1 cellular context compared by ENCODE assay signal in the genomic region with DNA sequence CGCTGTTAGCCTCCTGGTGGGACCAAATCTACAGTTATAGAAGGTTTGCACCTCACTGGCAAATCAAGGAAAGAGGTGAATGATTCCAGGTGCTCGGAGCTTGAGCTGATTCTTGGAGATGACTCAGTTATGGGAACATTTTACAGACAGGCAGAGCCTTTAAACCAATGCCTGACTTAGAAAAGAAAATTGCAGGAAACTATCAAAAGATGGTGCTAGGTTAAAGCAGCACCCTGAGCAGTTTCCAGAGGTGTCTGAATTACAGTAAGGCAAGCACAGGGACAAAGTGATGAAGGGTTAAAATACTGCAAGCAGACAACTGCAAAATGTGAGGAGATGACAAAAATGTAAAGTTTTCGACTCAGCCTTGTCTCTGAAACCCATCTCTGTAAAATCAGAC.
TF ChIP-seq lines count a peak whose summit lies in the region.

No MANE protein-coding gene starts in this region.

TF ChIP-seq in GM23338, 12 proteins besides CTCF, POLR2A, EP300 and RAD21:
- TF ChIP-seq, protein P1, sequence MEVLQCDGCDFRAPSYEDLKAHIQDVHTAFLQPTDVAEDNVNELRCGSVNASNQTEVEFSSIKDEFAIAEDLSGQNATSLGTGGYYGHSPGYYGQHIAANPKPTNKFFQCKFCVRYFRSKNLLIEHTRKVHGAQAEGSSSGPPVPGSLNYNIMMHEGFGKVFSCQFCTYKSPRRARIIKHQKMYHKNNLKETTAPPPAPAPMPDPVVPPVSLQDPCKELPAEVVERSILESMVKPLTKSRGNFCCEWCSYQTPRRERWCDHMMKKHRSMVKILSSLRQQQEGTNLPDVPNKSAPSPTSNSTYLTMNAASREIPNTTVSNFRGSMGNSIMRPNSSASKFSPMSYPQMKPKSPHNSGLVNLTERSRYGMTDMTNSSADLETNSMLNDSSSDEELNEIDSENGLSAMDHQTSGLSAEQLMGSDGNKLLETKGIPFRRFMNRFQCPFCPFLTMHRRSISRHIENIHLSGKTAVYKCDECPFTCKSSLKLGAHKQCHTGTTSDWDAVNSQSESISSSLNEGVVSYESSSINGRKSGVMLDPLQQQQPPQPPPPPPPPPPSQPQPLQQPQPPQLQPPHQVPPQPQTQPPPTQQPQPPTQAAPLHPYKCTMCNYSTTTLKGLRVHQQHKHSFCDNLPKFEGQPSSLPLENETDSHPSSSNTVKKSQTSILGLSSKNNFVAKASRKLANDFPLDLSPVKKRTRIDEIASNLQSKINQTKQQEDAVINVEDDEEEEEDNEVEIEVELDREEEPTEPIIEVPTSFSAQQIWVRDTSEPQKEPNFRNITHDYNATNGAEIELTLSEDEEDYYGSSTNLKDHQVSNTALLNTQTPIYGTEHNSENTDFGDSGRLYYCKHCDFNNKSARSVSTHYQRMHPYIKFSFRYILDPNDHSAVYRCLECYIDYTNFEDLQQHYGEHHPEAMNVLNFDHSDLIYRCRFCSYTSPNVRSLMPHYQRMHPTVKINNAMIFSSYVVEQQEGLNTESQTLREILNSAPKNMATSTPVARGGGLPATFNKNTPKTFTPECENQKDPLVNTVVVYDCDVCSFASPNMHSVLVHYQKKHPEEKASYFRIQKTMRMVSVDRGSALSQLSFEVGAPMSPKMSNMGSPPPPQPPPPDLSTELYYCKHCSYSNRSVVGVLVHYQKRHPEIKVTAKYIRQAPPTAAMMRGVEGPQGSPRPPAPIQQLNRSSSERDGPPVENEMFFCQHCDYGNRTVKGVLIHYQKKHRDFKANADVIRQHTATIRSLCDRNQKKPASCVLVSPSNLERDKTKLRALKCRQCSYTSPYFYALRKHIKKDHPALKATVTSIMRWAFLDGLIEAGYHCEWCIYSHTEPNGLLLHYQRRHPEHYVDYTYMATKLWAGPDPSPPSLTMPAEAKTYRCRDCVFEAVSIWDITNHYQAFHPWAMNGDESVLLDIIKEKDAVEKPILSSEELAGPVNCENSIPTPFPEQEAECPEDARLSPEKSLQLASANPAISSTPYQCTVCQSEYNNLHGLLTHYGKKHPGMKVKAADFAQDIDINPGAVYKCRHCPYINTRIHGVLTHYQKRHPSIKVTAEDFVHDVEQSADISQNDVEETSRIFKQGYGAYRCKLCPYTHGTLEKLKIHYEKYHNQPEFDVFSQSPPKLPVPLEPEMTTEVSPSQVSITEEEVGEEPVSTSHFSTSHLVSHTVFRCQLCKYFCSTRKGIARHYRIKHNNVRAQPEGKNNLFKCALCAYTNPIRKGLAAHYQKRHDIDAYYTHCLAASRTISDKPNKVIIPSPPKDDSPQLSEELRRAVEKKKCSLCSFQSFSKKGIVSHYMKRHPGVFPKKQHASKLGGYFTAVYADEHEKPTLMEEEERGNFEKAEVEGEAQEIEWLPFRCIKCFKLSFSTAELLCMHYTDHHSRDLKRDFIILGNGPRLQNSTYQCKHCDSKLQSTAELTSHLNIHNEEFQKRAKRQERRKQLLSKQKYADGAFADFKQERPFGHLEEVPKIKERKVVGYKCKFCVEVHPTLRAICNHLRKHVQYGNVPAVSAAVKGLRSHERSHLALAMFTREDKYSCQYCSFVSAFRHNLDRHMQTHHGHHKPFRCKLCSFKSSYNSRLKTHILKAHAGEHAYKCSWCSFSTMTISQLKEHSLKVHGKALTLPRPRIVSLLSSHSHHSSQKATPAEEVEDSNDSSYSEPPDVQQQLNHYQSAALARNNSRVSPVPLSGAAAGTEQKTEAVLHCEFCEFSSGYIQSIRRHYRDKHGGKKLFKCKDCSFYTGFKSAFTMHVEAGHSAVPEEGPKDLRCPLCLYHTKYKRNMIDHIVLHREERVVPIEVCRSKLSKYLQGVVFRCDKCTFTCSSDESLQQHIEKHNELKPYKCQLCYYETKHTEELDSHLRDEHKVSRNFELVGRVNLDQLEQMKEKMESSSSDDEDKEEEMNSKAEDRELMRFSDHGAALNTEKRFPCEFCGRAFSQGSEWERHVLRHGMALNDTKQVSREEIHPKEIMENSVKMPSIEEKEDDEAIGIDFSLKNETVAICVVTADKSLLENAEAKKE (CRISPR knock-in tag; IDR thresholded peaks at IDR 0.05), result no peak
- TF ChIP-seq, protein P2, sequence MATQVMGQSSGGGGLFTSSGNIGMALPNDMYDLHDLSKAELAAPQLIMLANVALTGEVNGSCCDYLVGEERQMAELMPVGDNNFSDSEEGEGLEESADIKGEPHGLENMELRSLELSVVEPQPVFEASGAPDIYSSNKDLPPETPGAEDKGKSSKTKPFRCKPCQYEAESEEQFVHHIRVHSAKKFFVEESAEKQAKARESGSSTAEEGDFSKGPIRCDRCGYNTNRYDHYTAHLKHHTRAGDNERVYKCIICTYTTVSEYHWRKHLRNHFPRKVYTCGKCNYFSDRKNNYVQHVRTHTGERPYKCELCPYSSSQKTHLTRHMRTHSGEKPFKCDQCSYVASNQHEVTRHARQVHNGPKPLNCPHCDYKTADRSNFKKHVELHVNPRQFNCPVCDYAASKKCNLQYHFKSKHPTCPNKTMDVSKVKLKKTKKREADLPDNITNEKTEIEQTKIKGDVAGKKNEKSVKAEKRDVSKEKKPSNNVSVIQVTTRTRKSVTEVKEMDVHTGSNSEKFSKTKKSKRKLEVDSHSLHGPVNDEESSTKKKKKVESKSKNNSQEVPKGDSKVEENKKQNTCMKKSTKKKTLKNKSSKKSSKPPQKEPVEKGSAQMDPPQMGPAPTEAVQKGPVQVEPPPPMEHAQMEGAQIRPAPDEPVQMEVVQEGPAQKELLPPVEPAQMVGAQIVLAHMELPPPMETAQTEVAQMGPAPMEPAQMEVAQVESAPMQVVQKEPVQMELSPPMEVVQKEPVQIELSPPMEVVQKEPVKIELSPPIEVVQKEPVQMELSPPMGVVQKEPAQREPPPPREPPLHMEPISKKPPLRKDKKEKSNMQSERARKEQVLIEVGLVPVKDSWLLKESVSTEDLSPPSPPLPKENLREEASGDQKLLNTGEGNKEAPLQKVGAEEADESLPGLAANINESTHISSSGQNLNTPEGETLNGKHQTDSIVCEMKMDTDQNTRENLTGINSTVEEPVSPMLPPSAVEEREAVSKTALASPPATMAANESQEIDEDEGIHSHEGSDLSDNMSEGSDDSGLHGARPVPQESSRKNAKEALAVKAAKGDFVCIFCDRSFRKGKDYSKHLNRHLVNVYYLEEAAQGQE (IDR thresholded peaks at IDR 0.05; ENCODE audit: unreplicated experiment), result no peak
- no peak for TF ChIP-seq ZNF114 (CRISPR knock-in tag; IDR thresholded peaks at IDR 0.05)
- TF ChIP-seq POLR2AphosphoS5 (IDR thresholded peaks at IDR 0.05; ENCODE audit: low read depth), result no peak
- TF ChIP-seq ZNF331 (CRISPR knock-in tag; IDR thresholded peaks at IDR 0.05; ENCODE audit: low read depth), result no peak
- no peak for TF ChIP-seq EZH2phosphoT487 (IDR thresholded peaks at IDR 0.05; ENCODE audit: unreplicated experiment)
- no peak for TF ChIP-seq EZH2 (IDR thresholded peaks at IDR 0.05; ENCODE audit: low read depth, unreplicated experiment)
- no peak for TF ChIP-seq NANOG (IDR thresholded peaks at IDR 0.05; ENCODE audit: borderline replicate concordance)
- no peak for TF ChIP-seq JUNB (IDR thresholded peaks at IDR 0.05; ENCODE audit: unreplicated experiment)
- TF ChIP-seq STAT1 (IDR thresholded peaks at IDR 0.05; ENCODE audit: unreplicated experiment), result no peak
- TF ChIP-seq, protein P3, sequence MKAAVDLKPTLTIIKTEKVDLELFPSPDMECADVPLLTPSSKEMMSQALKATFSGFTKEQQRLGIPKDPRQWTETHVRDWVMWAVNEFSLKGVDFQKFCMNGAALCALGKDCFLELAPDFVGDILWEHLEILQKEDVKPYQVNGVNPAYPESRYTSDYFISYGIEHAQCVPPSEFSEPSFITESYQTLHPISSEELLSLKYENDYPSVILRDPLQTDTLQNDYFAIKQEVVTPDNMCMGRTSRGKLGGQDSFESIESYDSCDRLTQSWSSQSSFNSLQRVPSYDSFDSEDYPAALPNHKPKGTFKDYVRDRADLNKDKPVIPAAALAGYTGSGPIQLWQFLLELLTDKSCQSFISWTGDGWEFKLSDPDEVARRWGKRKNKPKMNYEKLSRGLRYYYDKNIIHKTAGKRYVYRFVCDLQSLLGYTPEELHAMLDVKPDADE (IDR thresholded peaks at IDR 0.05), result no peak
- no peak for TF ChIP-seq CREB1 (CRISPR knock-in tag; IDR thresholded peaks at IDR 0.05; ENCODE audit: low read depth)
